1 cellular context compared by ENCODE assay signal in genomic region chr2:30155889-30156658, GRCh38.
TF ChIP-seq lines count a peak whose summit lies in the region.

No MANE protein-coding gene starts in this region.

TF ChIP-seq in HepG2, 621 proteins besides CTCF, POLR2A, EP300 and RAD21 (continued from another document):
- TF ChIP-seq ETS1 (CRISPR knock-in tag; IDR thresholded peaks at IDR 0.05) (no peak), ZNF782 (CRISPR knock-in tag; IDR thresholded peaks at IDR 0.05; ENCODE audit: borderline replicate concordance) (no peak), SOX13 (IDR thresholded peaks at IDR 0.05) (no peak), SOX13 (CRISPR knock-in tag; conservative IDR thresholded peaks at IDR 0.05 in 1 of 2, IDR thresholded peaks at IDR 0.05 in 1 of 2) (peak in 1 of 2 experiments; percentile 84; a peak in 2 of 4 replicates), HOXA5 (CRISPR knock-in tag; IDR thresholded peaks at IDR 0.05) (no peak), ZFP91 (CRISPR knock-in tag; IDR thresholded peaks at IDR 0.05; ENCODE audit: borderline replicate concordance) (no peak), ZSCAN30 (CRISPR knock-in tag; IDR thresholded peaks at IDR 0.05) (no peak), ZKSCAN1 (IDR thresholded peaks at IDR 0.05; ENCODE audit: low read length) (no peak), HNF4A (CRISPR knock-in tag; IDR thresholded peaks at IDR 0.05) (peak; percentile 38; the same call in 1 of the 2 replicates), FOXP1 (IDR thresholded peaks at IDR 0.05) (no peak), FOXP1 (CRISPR knock-in tag; IDR thresholded peaks at IDR 0.05) (peak; percentile 66), ZNF740 (CRISPR knock-in tag; IDR thresholded peaks at IDR 0.05) (no peak), ZC3H13 (CRISPR knock-in tag; IDR thresholded peaks at IDR 0.05) (no peak), ZNF746 (CRISPR knock-in tag; IDR thresholded peaks at IDR 0.05) (no peak), KDM3A (CRISPR knock-in tag; IDR thresholded peaks at IDR 0.05; ENCODE audit: low read depth) (no peak), BHLHE40 (IDR thresholded peaks at IDR 0.05; ENCODE audit: low read length) (0 out of 2 replicates have a peak, but pooled peaks have one; percentile 7), SMARCE1 (IDR thresholded peaks at IDR 0.05; ENCODE audit: borderline replicate concordance) (no peak), RNF219 (CRISPR knock-in tag; IDR thresholded peaks at IDR 0.05) (no peak), ZNF124 (CRISPR knock-in tag; IDR thresholded peaks at IDR 0.05) (no peak)
TF ChIP-seq in HepG2: peak in this region for 7.
